ENCODE assay signal across 9 cellular contexts in genomic region chr5:17436766-17437221, GRCh38.
DNase-seq lines count a peak whose midpoint lies in the region; ATAC-seq, FAIRE-seq and TF ChIP-seq lines count a peak whose summit lies in the region.
"Had no signal": no experiment of that assay in that cellular context is flagged by ENCODE, and none has a peak within 500 bp of the region (broad histone marks: within the 10 kb centered on the region; RNA-seq: fewer than 3 reads in every experiment).

No MANE protein-coding gene starts in this region.

- WGBS in upper lobe of left lung, 2 donors: 39 to 45% methylated on average over 4 of the region's 4 CpGs

- TF ChIP-seq CTCF in AG09309 (IDR thresholded peaks at IDR 0.05; ENCODE audit: control insufficient read depth, insufficient read depth, low read depth, low read length, missing control alignments) (no peak), fibroblast of villous mesenchyme (IDR thresholded peaks at IDR 0.05; ENCODE audit: insufficient read depth, low read depth, low read length) (no peak), upper lobe of left lung (IDR thresholded peaks at IDR 0.05) (no peak), BE2C (IDR thresholded peaks at IDR 0.05; ENCODE audit: low read depth, low read length) (no peak)

- H3K9me3 ChIP-seq in upper lobe of left lung (peaks cover 0 to 4% (median 0%) of the 10 kb centered on the region in 4 donors), BE2C (no peaks in the 10 kb centered on the region; the same call in 1 of the 2 replicates)

- ATAC-seq in GM21381 (IDR thresholded peaks at IDR 0.05; ENCODE audit: unreplicated experiment): peak; percentile 78
- peak; percentile 59 to 79 for ATAC-seq in upper lobe of left lung (ENCODE audit: low FRiP score in 2 of 2)

- H3K4me3 ChIP-seq in AG09309 (ENCODE audit: control insufficient read depth, low read depth, low read length): peak overlapping the region; percentile 3
- peak overlapping the region; percentile 41 for H3K4me3 ChIP-seq in fibroblast of villous mesenchyme (ENCODE audit: low read depth, low read length)
- H3K4me3 ChIP-seq in upper lobe of left lung: peak overlapping the region in 2 of 4 donors; percentile 11
- no peak overlapping the region for H3K4me3 ChIP-seq in BE2C (ENCODE audit: low read depth, low read length)

- H3K4me1 ChIP-seq in upper lobe of left lung (no peaks in the 10 kb centered on the region), BE2C (no peaks in the 10 kb centered on the region)

- peak; percentile 66 for FAIRE-seq in HTR-8/SVneo (lab: Jason Lieb, UNC)

- TF ChIP-seq EP300 in upper lobe of left lung (IDR thresholded peaks at IDR 0.05): no peak

- DNase-seq in AG09309 (ENCODE audit: low read depth) (peak; percentile 51), HTR-8/SVneo (ENCODE audit: insufficient read length, low spot score) (no peak), fibroblast of villous mesenchyme (ENCODE audit: low read depth) (peak; percentile 89), upper lobe of left lung (no peak), BE2C (no peak), NCI-H446 (lab: John Stamatoyannopoulos, UW) (no peak)
- DNase-seq in activated CD4-positive, alpha-beta T cell treated with anti-CD3 and anti-CD28 coated beads, Interleukin-2, amount 50 U/mL, for 1 hour: no peak
- DNase-seq: DND-41 had no signal

- H3K27ac ChIP-seq in upper lobe of left lung: peak overlapping the region; percentile 56 to 74 (median 63)

- no peak for TF ChIP-seq POLR2A in upper lobe of left lung (IDR thresholded peaks at IDR 0.05)

- H3K36me3 ChIP-seq in upper lobe of left lung: no peaks in the 10 kb centered on the region
- H3K36me3 ChIP-seq in BE2C: no peaks in the 10 kb centered on the region

- no peaks in the 10 kb centered on the region for H3K27me3 ChIP-seq in upper lobe of left lung
- no peaks in the 10 kb centered on the region for H3K27me3 ChIP-seq in BE2C

Comparison
In these comparisons a context has a peak if more than half of its experiments do, and no peak if none do; other contexts are left out.
1. DNase-seq: peak in AG09309 (single experiment) and fibroblast of villous mesenchyme (single experiment); none in HTR-8/SVneo (single experiment), upper lobe of left lung (0 of 2), BE2C (single experiment), NCI-H446 (0 of 2) and activated CD4-positive, alpha-beta T cell treated with anti-CD3 and anti-CD28 coated beads, Interleukin-2, amount 50 U/mL, for 1 hour (single experiment).